18 cellular contexts compared by ENCODE assay signal in genomic region chr4:151537726-151538125, GRCh38.
DNase-seq lines count a peak whose midpoint lies in the region; ATAC-seq and TF ChIP-seq lines count a peak whose summit lies in the region.
"Had no signal": no experiment of that assay in that cellular context is flagged by ENCODE, and none has a peak within 500 bp of the region (broad histone marks: within the 10 kb centered on the region; RNA-seq: fewer than 3 reads in every experiment).

No MANE protein-coding gene starts in this region.

- TF ChIP-seq CTCF in brain (conservative IDR thresholded peaks at IDR 0.05): no peak
- TF ChIP-seq CTCF in heart right ventricle (IDR thresholded peaks at IDR 0.05): no peak

- CTCF ChIA-PET in activated CD8-positive, alpha-beta memory T cell treated with anti-CD3 and anti-CD28 coated beads, Interleukin-2, amount 10 ng/mL, durations not matched to agents 7 days and 5 days (lab: Charles Lee): no interaction called here

- H3K27ac ChIP-seq in substantia nigra (ENCODE audit: low read depth, low read length, poor library complexity, severe bottlenecking) (peak overlapping the region; percentile 6), heart right ventricle (no peak overlapping the region)
- H3K27ac ChIP-seq: BLaER1 treated with 17β-estradiol and CSF1 and Interleukin-3, amounts not matched to agents 10 nM and 100 nM; esophagus squamous epithelium; neural progenitor cell had no signal

- H3K4me1 Mint-ChIP-seq in brain: peaks cover 57% of the 10 kb centered on the region
- peaks cover 5% of the 10 kb centered on the region for H3K4me1 Mint-ChIP-seq in activated CD8-positive, alpha-beta memory T cell treated with anti-CD3 and anti-CD28 coated beads, Interleukin-2, amount 10 ng/mL, durations not matched to agents 7 days and 5 days
- H3K4me1 Mint-ChIP-seq: stimulated activated effector memory CD8-positive, alpha-beta T cell treated with anti-CD3 and anti-CD28 coated beads, Interleukin-12 subunit alpha, Interleukin-12 subunit beta, amount 100 ng/mL, for 72 hours had no signal

- H3K4me1 ChIP-seq in heart right ventricle: peaks cover 0 to 10% (median 0%) of the 10 kb centered on the region in 9 donors

- H3K4me3 ChIP-seq in heart right ventricle: no peak overlapping the region
- H3K4me3 ChIP-seq: BLaER1 treated with 17β-estradiol and CSF1 and Interleukin-3, amounts not matched to agents 10 nM and 100 nM; esophagus squamous epithelium; K562; neural progenitor cell; skin epidermis had no signal

- TF ChIP-seq RAD21 in Ishikawa (IDR thresholded peaks at IDR 0.05; ENCODE audit: low read depth): no peak

- peaks cover 4% of the 10 kb centered on the region for H3K27me3 Mint-ChIP-seq in brain
- peaks cover 19% of the 10 kb centered on the region for H3K27me3 Mint-ChIP-seq in activated CD8-positive, alpha-beta memory T cell treated with anti-CD3 and anti-CD28 coated beads, Interleukin-2, amount 10 ng/mL, durations not matched to agents 7 days and 5 days

- TF ChIP-seq EP300 in Ishikawa (IDR thresholded peaks at IDR 0.05; ENCODE audit: borderline replicate concordance): no peak

- no peaks in the 10 kb centered on the region for H3K9me3 ChIP-seq in heart right ventricle
- H3K9me3 ChIP-seq: BLaER1 treated with 17β-estradiol and CSF1 and Interleukin-3, amounts not matched to agents 10 nM and 100 nM; esophagus squamous epithelium had no signal

- ATAC-seq in heart right ventricle: no peak
- no peak for ATAC-seq in activated CD8-positive, alpha-beta memory T cell treated with anti-CD3 and anti-CD28 coated beads, Interleukin-2, amount 10 ng/mL, durations not matched to agents 7 days and 5 days
- ATAC-seq: activated CD8-positive, alpha-beta T cell treated with anti-CD3 and anti-CD28 coated beads for 36 hours; K562; stimulated activated effector memory CD8-positive, alpha-beta T cell treated with anti-CD3 and anti-CD28 coated beads, Interleukin-12 subunit alpha, Interleukin-12 subunit beta, amount 100 ng/mL, for 72 hours had no signal

- DNase-seq in globus pallidus (ENCODE audit: low spot score) (peak; percentile 47), substantia nigra (lab: John Stamatoyannopoulos, UW) (peak in 5 of 49 donors; percentile 1 to 46 (median 4)), heart right ventricle (no peak), NCI-H526 (lab: John Stamatoyannopoulos, UW) (no peak)
- DNase-seq in activated CD8-positive, alpha-beta memory T cell treated with anti-CD3 and anti-CD28 coated beads, Interleukin-2, amount 10 ng/mL, durations not matched to agents 7 days and 5 days: no peak
- DNase-seq: activated CD8-positive, alpha-beta T cell treated with anti-CD3 and anti-CD28 coated beads for 36 hours; DMS79; esophagus squamous epithelium; H7; NCI-H1436 had no signal

- H3K9me3 Mint-ChIP-seq in brain: no peaks in the 10 kb centered on the region
- no peaks in the 10 kb centered on the region for H3K9me3 Mint-ChIP-seq in activated CD8-positive, alpha-beta memory T cell treated with anti-CD3 and anti-CD28 coated beads, Interleukin-2, amount 10 ng/mL, durations not matched to agents 7 days and 5 days (ENCODE audit: low read depth)
- H3K9me3 Mint-ChIP-seq: activated CD8-positive, alpha-beta T cell treated with anti-CD3 and anti-CD28 coated beads for 36 hours; activated T-helper 2 cell treated with anti-CD3 and anti-CD28 coated beads, Interferon-gamma antibody, Interleukin-2, Interleukin-4, amounts not matched to agents 10 μg/mL and 5 μg/mL and 100 μg/mL, durations not matched to agents 14 hours and 24 hours and 36 hours; neural progenitor cell; stimulated activated effector memory CD8-positive, alpha-beta T cell treated with anti-CD3 and anti-CD28 coated beads, Interleukin-12 subunit alpha, Interleukin-12 subunit beta, amount 100 ng/mL, for 72 hours had no signal

- H3K27ac Mint-ChIP-seq in brain: peak overlapping the region in 3 of 5 experiments; percentile 68 to 72 (median 69)
- no peak overlapping the region for H3K27ac Mint-ChIP-seq in activated CD8-positive, alpha-beta memory T cell treated with anti-CD3 and anti-CD28 coated beads, Interleukin-2, amount 10 ng/mL, durations not matched to agents 7 days and 5 days
- H3K27ac Mint-ChIP-seq: activated CD8-positive, alpha-beta T cell treated with anti-CD3 and anti-CD28 coated beads for 36 hours; activated T-helper 2 cell treated with anti-CD3 and anti-CD28 coated beads, Interferon-gamma antibody, Interleukin-2, Interleukin-4, amounts not matched to agents 10 μg/mL and 5 μg/mL and 100 μg/mL, durations not matched to agents 14 hours and 24 hours and 36 hours; neural progenitor cell; stimulated activated effector memory CD8-positive, alpha-beta T cell treated with anti-CD3 and anti-CD28 coated beads, Interleukin-12 subunit alpha, Interleukin-12 subunit beta, amount 100 ng/mL, for 72 hours had no signal

- H3K36me3 ChIP-seq in heart right ventricle: no peaks in the 10 kb centered on the region
- H3K36me3 ChIP-seq: BLaER1 treated with 17β-estradiol and CSF1 and Interleukin-3, amounts not matched to agents 10 nM and 100 nM; esophagus squamous epithelium; neural progenitor cell had no signal

- H3K4me3 Mint-ChIP-seq in brain: no peak overlapping the region
- no peak overlapping the region for H3K4me3 Mint-ChIP-seq in activated CD8-positive, alpha-beta memory T cell treated with anti-CD3 and anti-CD28 coated beads, Interleukin-2, amount 10 ng/mL, durations not matched to agents 7 days and 5 days
- H3K4me3 Mint-ChIP-seq: activated CD8-positive, alpha-beta T cell treated with anti-CD3 and anti-CD28 coated beads for 36 hours; neural progenitor cell; stimulated activated effector memory CD8-positive, alpha-beta T cell treated with anti-CD3 and anti-CD28 coated beads, Interleukin-12 subunit alpha, Interleukin-12 subunit beta, amount 100 ng/mL, for 72 hours had no signal

- H3K36me3 Mint-ChIP-seq in brain: no peaks in the 10 kb centered on the region
- no peaks in the 10 kb centered on the region for H3K36me3 Mint-ChIP-seq in activated CD8-positive, alpha-beta memory T cell treated with anti-CD3 and anti-CD28 coated beads, Interleukin-2, amount 10 ng/mL, durations not matched to agents 7 days and 5 days
- H3K36me3 Mint-ChIP-seq: neural progenitor cell; stimulated activated effector memory CD8-positive, alpha-beta T cell treated with anti-CD3 and anti-CD28 coated beads, Interleukin-12 subunit alpha, Interleukin-12 subunit beta, amount 100 ng/mL, for 72 hours had no signal

- intact Hi-C loops in heart right ventricle (cut with DNase I): no loop called here

- WGBS in heart right ventricle, 2 donors: 65 to 77% methylated on average over 1 of the region's 1 CpG

- H3K27me3 ChIP-seq in heart right ventricle: no peaks in the 10 kb centered on the region
- H3K27me3 ChIP-seq: BLaER1 treated with 17β-estradiol and CSF1 and Interleukin-3, amounts not matched to agents 10 nM and 100 nM; esophagus squamous epithelium; neural progenitor cell had no signal

TF ChIP-seq in Ishikawa, 13 proteins besides CTCF, POLR2A, EP300 and RAD21:
- TF ChIP-seq CEBPB (IDR thresholded peaks at IDR 0.05) (peak; percentile 44; the same call in 1 of the 2 replicates), ZBTB7A (IDR thresholded peaks at IDR 0.05; ENCODE audit: low read depth) (no peak)
